In the genomic region with DNA sequence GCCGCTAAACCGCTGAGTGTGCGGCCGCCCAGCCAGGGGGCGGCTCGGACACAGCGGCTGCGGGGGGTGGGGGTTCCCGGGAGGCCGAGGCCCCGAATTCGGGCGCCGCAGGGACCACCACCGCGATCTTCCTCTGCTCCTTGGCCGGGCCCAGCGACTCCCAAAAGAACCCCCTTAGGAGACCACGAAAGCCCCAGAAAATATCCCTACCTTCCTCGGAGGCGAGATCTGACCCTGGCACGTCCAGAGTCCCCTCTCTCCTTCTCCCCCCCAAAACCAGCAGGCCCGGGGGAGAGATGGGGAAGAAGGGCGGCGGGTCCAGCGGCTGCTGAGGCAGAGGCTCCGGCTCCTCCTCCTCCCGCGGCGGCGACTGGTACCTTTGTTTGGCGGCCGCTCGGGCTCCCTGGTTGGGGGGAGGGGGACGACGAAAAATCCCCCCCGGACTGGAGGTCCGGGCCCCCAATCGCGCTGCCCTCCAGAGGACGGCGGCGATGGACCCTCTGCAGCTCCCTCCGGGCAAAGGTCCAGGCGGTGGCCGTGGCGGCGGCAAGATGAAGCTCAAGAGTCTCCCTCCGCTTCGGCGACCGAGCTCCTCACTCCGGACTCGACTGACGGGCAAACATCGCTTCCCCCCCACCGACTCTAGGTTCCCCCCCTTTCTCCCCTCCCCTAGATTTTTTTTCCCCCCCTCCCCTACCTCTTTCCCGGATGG, we compare ENCODE assay signal across 8 cellular contexts. TPM values are rescaled to one million over a fixed set of nuclear protein-coding genes. Genes with fewer than 3 reads are reported as not detected.
DNase-seq lines count a peak whose midpoint lies in the region; ATAC-seq and TF ChIP-seq lines count a peak whose summit lies in the region.

A gene with protein sequence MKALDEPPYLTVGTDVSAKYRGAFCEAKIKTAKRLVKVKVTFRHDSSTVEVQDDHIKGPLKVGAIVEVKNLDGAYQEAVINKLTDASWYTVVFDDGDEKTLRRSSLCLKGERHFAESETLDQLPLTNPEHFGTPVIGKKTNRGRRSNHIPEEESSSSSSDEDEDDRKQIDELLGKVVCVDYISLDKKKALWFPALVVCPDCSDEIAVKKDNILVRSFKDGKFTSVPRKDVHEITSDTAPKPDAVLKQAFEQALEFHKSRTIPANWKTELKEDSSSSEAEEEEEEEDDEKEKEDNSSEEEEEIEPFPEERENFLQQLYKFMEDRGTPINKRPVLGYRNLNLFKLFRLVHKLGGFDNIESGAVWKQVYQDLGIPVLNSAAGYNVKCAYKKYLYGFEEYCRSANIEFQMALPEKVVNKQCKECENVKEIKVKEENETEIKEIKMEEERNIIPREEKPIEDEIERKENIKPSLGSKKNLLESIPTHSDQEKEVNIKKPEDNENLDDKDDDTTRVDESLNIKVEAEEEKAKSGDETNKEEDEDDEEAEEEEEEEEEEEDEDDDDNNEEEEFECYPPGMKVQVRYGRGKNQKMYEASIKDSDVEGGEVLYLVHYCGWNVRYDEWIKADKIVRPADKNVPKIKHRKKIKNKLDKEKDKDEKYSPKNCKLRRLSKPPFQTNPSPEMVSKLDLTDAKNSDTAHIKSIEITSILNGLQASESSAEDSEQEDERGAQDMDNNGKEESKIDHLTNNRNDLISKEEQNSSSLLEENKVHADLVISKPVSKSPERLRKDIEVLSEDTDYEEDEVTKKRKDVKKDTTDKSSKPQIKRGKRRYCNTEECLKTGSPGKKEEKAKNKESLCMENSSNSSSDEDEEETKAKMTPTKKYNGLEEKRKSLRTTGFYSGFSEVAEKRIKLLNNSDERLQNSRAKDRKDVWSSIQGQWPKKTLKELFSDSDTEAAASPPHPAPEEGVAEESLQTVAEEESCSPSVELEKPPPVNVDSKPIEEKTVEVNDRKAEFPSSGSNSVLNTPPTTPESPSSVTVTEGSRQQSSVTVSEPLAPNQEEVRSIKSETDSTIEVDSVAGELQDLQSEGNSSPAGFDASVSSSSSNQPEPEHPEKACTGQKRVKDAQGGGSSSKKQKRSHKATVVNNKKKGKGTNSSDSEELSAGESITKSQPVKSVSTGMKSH (N-terminal part only) (minus strand): TSS at position 621 of the 712 bp plus-strand sequence. CDS start 1,260 bp downstream, outside the sequence.

- peak; percentile 59 for TF ChIP-seq POLR2A in GM10847 (IDR thresholded peaks at IDR 0.05; ENCODE audit: extremely low read depth, insufficient read length)
- TF ChIP-seq POLR2A in ovary (IDR thresholded peaks at IDR 0.05): peak; percentile 84

- TF ChIP-seq EP300 in ovary (IDR thresholded peaks at IDR 0.05): no peak

- H3K4me3 ChIP-seq in ovary: peak within 1 kb of the TSS; percentile 89

- intact Hi-C loops in ovary (cut with DNase I): no loop called here

- H3K9me3 ChIP-seq in ovary: no peaks in the 10 kb centered on the region

- H3K4me1 ChIP-seq in ovary (ENCODE audit: insufficient read depth): peaks cover 9% of the 10 kb centered on the region

- DNase-seq in M059J (ENCODE audit: low read depth): no peak
- DNase-seq in activated T-cell treated with anti-CD3 and anti-CD28 coated beads, Interleukin-2, amount 50 U/mL, for 48 hours: peak; percentile 73 to 78
- DNase-seq in glomerular endothelial cell (ENCODE audit: extremely low read depth, low read depth, low spot score): no peak
- peak in 4 of 5 donors; percentile 86 to 91 (median 90) for DNase-seq in ovary
- DNase-seq in islet precursor cell: no peak
- DNase-seq in LoVo (ENCODE audit: low spot score): no peak

- TF ChIP-seq CTCF in ovary (IDR thresholded peaks at IDR 0.05): no peak

- peak; percentile 7 for ATAC-seq in GM21825 (IDR thresholded peaks at IDR 0.05; ENCODE audit: unreplicated experiment)

- H3K27me3 ChIP-seq in ovary: no peaks in the 10 kb centered on the region

- no peaks in the 10 kb centered on the region for H3K36me3 ChIP-seq in ovary

- H3K27ac ChIP-seq in ovary: peak within 1 kb of the TSS; percentile 82 to 95

- 0% methylated on average over 30 to 58 of the region's 58 CpGs for WGBS in ovary, 3 donors

RNA-seq across cellular contexts. Expression of the gene that starts here (rescaled TPM):
- total RNA-seq in M059J (2014; rRNA removed; shearing (Covaris generic)): 12.8 and 17.0 TPM in 2 replicates
- total RNA-seq in glomerular endothelial cell (21.7 and 34.4 TPM in 2 replicates), ovary (10 to 100 TPM; 35.4 to 52.0 (median 44.6) TPM)
- 10 to 100 TPM; 19.6 to 22.5 TPM for polyA plus RNA-seq in ovary

Comparison
In these comparisons a context has a peak if more than half of its experiments do, and no peak if none do; other contexts are left out.
1. DNase-seq: peak in activated T-cell treated with anti-CD3 and anti-CD28 coated beads, Interleukin-2, amount 50 U/mL, for 48 hours (2 of 2) and ovary (4 of 5); none in M059J (single experiment), glomerular endothelial cell (single experiment), islet precursor cell (single experiment) and LoVo (single experiment).